2 cellular contexts compared by ENCODE assay signal in the genomic region with DNA sequence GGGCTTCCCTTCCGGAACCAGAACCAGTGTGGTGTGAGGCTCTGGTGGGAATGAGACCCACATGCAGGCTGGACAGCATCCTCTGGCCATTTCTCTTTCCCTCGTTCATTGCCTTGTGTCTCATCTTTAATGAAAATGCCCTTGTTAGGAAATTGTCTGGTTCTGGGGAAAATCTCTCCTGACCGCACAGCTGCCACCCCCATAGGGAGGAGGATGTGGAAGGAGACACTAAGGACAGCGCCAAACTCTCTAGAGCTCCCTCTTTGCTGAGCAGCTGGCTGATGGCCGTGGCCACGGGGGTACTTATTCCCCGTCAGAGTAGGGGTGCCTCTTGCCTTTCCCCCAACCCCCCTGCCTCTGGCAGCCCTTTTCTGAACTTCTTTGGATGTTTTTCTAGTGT.
TF ChIP-seq lines count a peak whose summit lies in the region.

No MANE protein-coding gene starts in this region.

TF ChIP-seq in IMR-90, 13 proteins besides CTCF, POLR2A, EP300 and RAD21:
- TF ChIP-seq USF2 (IDR thresholded peaks at IDR 0.05; ENCODE audit: low read depth, low read length) (no peak), MXI1 (IDR thresholded peaks at IDR 0.05; ENCODE audit: borderline replicate concordance, low read depth, low read length) (no peak), RFX5 (IDR thresholded peaks at IDR 0.05; ENCODE audit: low read depth, low read length) (no peak)

TF ChIP-seq in H1, 55 proteins besides CTCF, POLR2A, EP300 and RAD21:
- TF ChIP-seq, protein P1, sequence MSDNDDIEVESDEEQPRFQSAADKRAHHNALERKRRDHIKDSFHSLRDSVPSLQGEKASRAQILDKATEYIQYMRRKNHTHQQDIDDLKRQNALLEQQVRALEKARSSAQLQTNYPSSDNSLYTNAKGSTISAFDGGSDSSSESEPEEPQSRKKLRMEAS (IDR thresholded peaks at IDR 0.05): no peak
- TF ChIP-seq CBX8 (IDR thresholded peaks at IDR 0.05; ENCODE audit: borderline replicate concordance, low read depth, low read length) (no peak), YY1 (IDR thresholded peaks at IDR 0.05; ENCODE audit: low read depth, low read length) (no peak), POLR2AphosphoS5 (IDR thresholded peaks at IDR 0.05; ENCODE audit: low read depth, low read length) (no peak), BCL11A (IDR thresholded peaks at IDR 0.05; ENCODE audit: low read depth in 2 of 2, low read length in 2 of 2) (no peak), RNF2 (IDR thresholded peaks at IDR 0.05; ENCODE audit: borderline replicate concordance, low read depth, low read length, missing control alignments, poor library complexity, severe bottlenecking) (no peak), MAFK (IDR thresholded peaks at IDR 0.05; ENCODE audit: low read depth, low read length) (no peak), SIX5 (IDR thresholded peaks at IDR 0.05; ENCODE audit: low read depth, low read length) (no peak), KDM4A (IDR thresholded peaks at IDR 0.05; ENCODE audit: low read depth, low read length, severe bottlenecking) (no peak), BRCA1 (IDR thresholded peaks at IDR 0.05; ENCODE audit: low read depth, low read length) (no peak), KDM5A (IDR thresholded peaks at IDR 0.05; ENCODE audit: low read length) (no peak)
- TF ChIP-seq, protein P2, sequence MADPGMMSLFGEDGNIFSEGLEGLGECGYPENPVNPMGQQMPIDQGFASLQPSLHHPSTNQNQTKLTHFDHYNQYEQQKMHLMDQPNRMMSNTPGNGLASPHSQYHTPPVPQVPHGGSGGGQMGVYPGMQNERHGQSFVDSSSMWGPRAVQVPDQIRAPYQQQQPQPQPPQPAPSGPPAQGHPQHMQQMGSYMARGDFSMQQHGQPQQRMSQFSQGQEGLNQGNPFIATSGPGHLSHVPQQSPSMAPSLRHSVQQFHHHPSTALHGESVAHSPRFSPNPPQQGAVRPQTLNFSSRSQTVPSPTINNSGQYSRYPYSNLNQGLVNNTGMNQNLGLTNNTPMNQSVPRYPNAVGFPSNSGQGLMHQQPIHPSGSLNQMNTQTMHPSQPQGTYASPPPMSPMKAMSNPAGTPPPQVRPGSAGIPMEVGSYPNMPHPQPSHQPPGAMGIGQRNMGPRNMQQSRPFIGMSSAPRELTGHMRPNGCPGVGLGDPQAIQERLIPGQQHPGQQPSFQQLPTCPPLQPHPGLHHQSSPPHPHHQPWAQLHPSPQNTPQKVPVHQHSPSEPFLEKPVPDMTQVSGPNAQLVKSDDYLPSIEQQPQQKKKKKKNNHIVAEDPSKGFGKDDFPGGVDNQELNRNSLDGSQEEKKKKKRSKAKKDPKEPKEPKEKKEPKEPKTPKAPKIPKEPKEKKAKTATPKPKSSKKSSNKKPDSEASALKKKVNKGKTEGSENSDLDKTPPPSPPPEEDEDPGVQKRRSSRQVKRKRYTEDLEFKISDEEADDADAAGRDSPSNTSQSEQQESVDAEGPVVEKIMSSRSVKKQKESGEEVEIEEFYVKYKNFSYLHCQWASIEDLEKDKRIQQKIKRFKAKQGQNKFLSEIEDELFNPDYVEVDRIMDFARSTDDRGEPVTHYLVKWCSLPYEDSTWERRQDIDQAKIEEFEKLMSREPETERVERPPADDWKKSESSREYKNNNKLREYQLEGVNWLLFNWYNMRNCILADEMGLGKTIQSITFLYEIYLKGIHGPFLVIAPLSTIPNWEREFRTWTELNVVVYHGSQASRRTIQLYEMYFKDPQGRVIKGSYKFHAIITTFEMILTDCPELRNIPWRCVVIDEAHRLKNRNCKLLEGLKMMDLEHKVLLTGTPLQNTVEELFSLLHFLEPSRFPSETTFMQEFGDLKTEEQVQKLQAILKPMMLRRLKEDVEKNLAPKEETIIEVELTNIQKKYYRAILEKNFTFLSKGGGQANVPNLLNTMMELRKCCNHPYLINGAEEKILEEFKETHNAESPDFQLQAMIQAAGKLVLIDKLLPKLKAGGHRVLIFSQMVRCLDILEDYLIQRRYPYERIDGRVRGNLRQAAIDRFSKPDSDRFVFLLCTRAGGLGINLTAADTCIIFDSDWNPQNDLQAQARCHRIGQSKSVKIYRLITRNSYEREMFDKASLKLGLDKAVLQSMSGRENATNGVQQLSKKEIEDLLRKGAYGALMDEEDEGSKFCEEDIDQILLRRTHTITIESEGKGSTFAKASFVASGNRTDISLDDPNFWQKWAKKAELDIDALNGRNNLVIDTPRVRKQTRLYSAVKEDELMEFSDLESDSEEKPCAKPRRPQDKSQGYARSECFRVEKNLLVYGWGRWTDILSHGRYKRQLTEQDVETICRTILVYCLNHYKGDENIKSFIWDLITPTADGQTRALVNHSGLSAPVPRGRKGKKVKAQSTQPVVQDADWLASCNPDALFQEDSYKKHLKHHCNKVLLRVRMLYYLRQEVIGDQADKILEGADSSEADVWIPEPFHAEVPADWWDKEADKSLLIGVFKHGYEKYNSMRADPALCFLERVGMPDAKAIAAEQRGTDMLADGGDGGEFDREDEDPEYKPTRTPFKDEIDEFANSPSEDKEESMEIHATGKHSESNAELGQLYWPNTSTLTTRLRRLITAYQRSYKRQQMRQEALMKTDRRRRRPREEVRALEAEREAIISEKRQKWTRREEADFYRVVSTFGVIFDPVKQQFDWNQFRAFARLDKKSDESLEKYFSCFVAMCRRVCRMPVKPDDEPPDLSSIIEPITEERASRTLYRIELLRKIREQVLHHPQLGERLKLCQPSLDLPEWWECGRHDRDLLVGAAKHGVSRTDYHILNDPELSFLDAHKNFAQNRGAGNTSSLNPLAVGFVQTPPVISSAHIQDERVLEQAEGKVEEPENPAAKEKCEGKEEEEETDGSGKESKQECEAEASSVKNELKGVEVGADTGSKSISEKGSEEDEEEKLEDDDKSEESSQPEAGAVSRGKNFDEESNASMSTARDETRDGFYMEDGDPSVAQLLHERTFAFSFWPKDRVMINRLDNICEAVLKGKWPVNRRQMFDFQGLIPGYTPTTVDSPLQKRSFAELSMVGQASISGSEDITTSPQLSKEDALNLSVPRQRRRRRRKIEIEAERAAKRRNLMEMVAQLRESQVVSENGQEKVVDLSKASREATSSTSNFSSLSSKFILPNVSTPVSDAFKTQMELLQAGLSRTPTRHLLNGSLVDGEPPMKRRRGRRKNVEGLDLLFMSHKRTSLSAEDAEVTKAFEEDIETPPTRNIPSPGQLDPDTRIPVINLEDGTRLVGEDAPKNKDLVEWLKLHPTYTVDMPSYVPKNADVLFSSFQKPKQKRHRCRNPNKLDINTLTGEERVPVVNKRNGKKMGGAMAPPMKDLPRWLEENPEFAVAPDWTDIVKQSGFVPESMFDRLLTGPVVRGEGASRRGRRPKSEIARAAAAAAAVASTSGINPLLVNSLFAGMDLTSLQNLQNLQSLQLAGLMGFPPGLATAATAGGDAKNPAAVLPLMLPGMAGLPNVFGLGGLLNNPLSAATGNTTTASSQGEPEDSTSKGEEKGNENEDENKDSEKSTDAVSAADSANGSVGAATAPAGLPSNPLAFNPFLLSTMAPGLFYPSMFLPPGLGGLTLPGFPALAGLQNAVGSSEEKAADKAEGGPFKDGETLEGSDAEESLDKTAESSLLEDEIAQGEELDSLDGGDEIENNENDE (IDR thresholded peaks at IDR 0.05; ENCODE audit: insufficient replicate concordance, low read length): no peak
